ENCODE assay signal across 1 cellular context in genomic region chr3:46917257-46917656, GRCh38.
TF ChIP-seq lines count a peak whose summit lies in the region.

No MANE protein-coding gene starts in this region.

TF ChIP-seq in K562, 482 proteins besides CTCF, POLR2A, EP300 and RAD21:
- TF ChIP-seq, protein P1, sequence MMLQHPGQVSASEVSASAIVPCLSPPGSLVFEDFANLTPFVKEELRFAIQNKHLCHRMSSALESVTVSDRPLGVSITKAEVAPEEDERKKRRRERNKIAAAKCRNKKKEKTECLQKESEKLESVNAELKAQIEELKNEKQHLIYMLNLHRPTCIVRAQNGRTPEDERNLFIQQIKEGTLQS (IDR thresholded peaks at IDR 0.05), result peak; percentile 52
- TF ChIP-seq, protein P1 (CRISPR knock-in tag; conservative IDR thresholded peaks at IDR 0.05), result no peak
- TF ChIP-seq ZNF75A (CRISPR knock-in tag; IDR thresholded peaks at IDR 0.05) (no peak), JUND (IDR thresholded peaks at IDR 0.05; ENCODE audit: borderline replicate concordance, low read depth, low read length) (0 out of 2 replicates have a peak, but pooled peaks have one; percentile 28), JUND (tag; IDR thresholded peaks at IDR 0.05; ENCODE audit: borderline replicate concordance, low read depth, low read length) (0 out of 3 replicates have a peak, but pooled peaks have one; percentile 50), CBX3 (IDR thresholded peaks at IDR 0.05; ENCODE audit: borderline replicate concordance in 1 of 2, low read length in 2 of 2) (peak in 1 of 2 experiments; percentile 73; a peak in 1 of 3 replicates), ZFP36 (IDR thresholded peaks at IDR 0.05; ENCODE audit: low read depth, low read length, partially characterized antibody) (peak; percentile 51), IRF2 (CRISPR knock-in tag; IDR thresholded peaks at IDR 0.05) (no peak), POLR2AphosphoS5 (IDR thresholded peaks at IDR 0.05; ENCODE audit: control insufficient read depth, insufficient read depth, low read depth, low read length) (peak; percentile 29; the same call in 1 of the 2 replicates), NCOA2 (IDR thresholded peaks at IDR 0.05; ENCODE audit: partially characterized antibody in 2 of 2) (no peak), FOSL1 (tag; conservative IDR thresholded peaks at IDR 0.05) (peak; percentile 51; the same call in 1 of the 2 replicates)
